In genomic region chr4:183350317-183351071, GRCh38 we compare ENCODE assay signal across 26 cellular contexts. TPM values are rescaled to one million over a fixed set of nuclear protein-coding genes. Genes with fewer than 3 reads are reported as not detected.
DNase-seq lines count a peak whose midpoint lies in the region; ATAC-seq and TF ChIP-seq lines count a peak whose summit lies in the region.
"Had no signal": no experiment of that assay in that cellular context is flagged by ENCODE, and none has a peak within 500 bp of the region (broad histone marks: within the 10 kb centered on the region; RNA-seq: fewer than 3 reads in every experiment).

No MANE protein-coding gene starts in this region.

- no peaks in the 10 kb centered on the region for H3K36me3 Mint-ChIP-seq in dendritic cell treated with granulocyte-macrophage colony-stimulating factor and Interleukin-4, amounts not matched to agents 40 ng/mL and 50 ng/mL, for 4 days (ENCODE audit: low read depth)
- H3K36me3 Mint-ChIP-seq in nephron progenitor cell (ENCODE audit: low read depth): no peaks in the 10 kb centered on the region
- no peaks in the 10 kb centered on the region for H3K36me3 Mint-ChIP-seq in WTC11
- no peaks in the 10 kb centered on the region for H3K36me3 Mint-ChIP-seq in stimulated activated memory B cell treated with anti-CD40 and anti-IgM and Interleukin-4, amounts not matched to agents 10 μg/mL and 1 μg/mL and 100 μg/mL, for 72 hours
- H3K36me3 Mint-ChIP-seq: T-cell had no signal

- peaks cover 8% of the 10 kb centered on the region for H3K27me3 Mint-ChIP-seq in dendritic cell treated with granulocyte-macrophage colony-stimulating factor and Interleukin-4, amounts not matched to agents 40 ng/mL and 50 ng/mL, for 4 days
- H3K27me3 Mint-ChIP-seq in nephron progenitor cell (ENCODE audit: low read depth, poor library complexity) (peaks cover 19% of the 10 kb centered on the region), WTC11 (ENCODE audit: low read depth) (no peaks in the 10 kb centered on the region)
- H3K27me3 Mint-ChIP-seq in stimulated activated memory B cell treated with anti-CD40 and anti-IgM and Interleukin-4, amounts not matched to agents 10 μg/mL and 1 μg/mL and 100 μg/mL, for 72 hours: peaks cover 26% of the 10 kb centered on the region

- no peak for ATAC-seq in WTC11
- no peak for ATAC-seq in stimulated activated memory B cell treated with anti-CD40 and anti-IgM and Interleukin-4, amounts not matched to agents 10 μg/mL and 1 μg/mL and 100 μg/mL, for 72 hours
- ATAC-seq: T-cell had no signal

- peaks cover 8% of the 10 kb centered on the region for H3K9me3 Mint-ChIP-seq in dendritic cell treated with granulocyte-macrophage colony-stimulating factor and Interleukin-4, amounts not matched to agents 40 ng/mL and 50 ng/mL, for 4 days
- H3K9me3 Mint-ChIP-seq in nephron progenitor cell (no peaks in the 10 kb centered on the region), WTC11 (no peaks in the 10 kb centered on the region)
- peaks cover 4% of the 10 kb centered on the region for H3K9me3 Mint-ChIP-seq in stimulated activated memory B cell treated with anti-CD40 and anti-IgM and Interleukin-4, amounts not matched to agents 10 μg/mL and 1 μg/mL and 100 μg/mL, for 72 hours
- H3K9me3 Mint-ChIP-seq: endodermal cell, T-cell had no signal

- CTCF ChIA-PET in WTC11 (lab: Charles Lee): interaction anchor here (1.1 kb wide), 1 partner anchor 57 kb away, joined by 3 read pairs; no protein-coding TSS in a partner anchor

- intact Hi-C loops in dendritic cell treated with granulocyte-macrophage colony-stimulating factor and Interleukin-4, amounts not matched to agents 40 ng/mL and 50 ng/mL, for 4 days (cut with micrococcal nuclease): no loop called here

- DNase-seq in AG09319 (ENCODE audit: extremely low read depth, low read depth) (peak; percentile 63), EL (peak; percentile 39), nephron progenitor cell (no peak), WTC11 (ENCODE audit: low spot score) (no peak), GM13976 (ENCODE audit: low spot score) (no peak), SIG-M5 (lab: John Stamatoyannopoulos, UW) (no peak)
- DNase-seq: activated CD4-positive, alpha-beta T cell treated with anti-CD3 and anti-CD28 coated beads for 1 hour; activated CD8-positive, alpha-beta memory T cell treated with anti-CD3 and anti-CD28 coated beads for 24 hours; activated naive CD4-positive, alpha-beta T cell; activated T-cell treated with anti-CD3 and anti-CD28 coated beads, Interleukin-2, amount 50 U/mL, for 1 hour; amniotic stem cell; endodermal cell; NCI-H1436; SJCRH30; T-cell; transverse colon had no signal

- peak overlapping the region; percentile 70 for H3K27ac Mint-ChIP-seq in dendritic cell treated with granulocyte-macrophage colony-stimulating factor and Interleukin-4, amounts not matched to agents 40 ng/mL and 50 ng/mL, for 4 days
- H3K27ac Mint-ChIP-seq in nephron progenitor cell: peak overlapping the region; percentile 53
- H3K27ac Mint-ChIP-seq in WTC11: no peak overlapping the region
- H3K27ac Mint-ChIP-seq in stimulated activated memory B cell treated with anti-CD40 and anti-IgM and Interleukin-4, amounts not matched to agents 10 μg/mL and 1 μg/mL and 100 μg/mL, for 72 hours: no peak overlapping the region
- H3K27ac Mint-ChIP-seq: endodermal cell, T-cell had no signal

- TF ChIP-seq CTCF in AG09319 (IDR thresholded peaks at IDR 0.05; ENCODE audit: low read depth, low read length) (no peak), nephron progenitor cell (IDR thresholded peaks at IDR 0.05) (no peak), WTC11 (IDR thresholded peaks at IDR 0.05) (no peak), GM13976 (IDR thresholded peaks at IDR 0.05; ENCODE audit: borderline replicate concordance, control extremely low read depth, extremely low read depth, insufficient read depth, missing control alignments) (no peak)

- peaks cover 31% of the 10 kb centered on the region for H3K4me1 Mint-ChIP-seq in dendritic cell treated with granulocyte-macrophage colony-stimulating factor and Interleukin-4, amounts not matched to agents 40 ng/mL and 50 ng/mL, for 4 days (ENCODE audit: low read depth)
- peaks cover 47% of the 10 kb centered on the region for H3K4me1 Mint-ChIP-seq in nephron progenitor cell
- H3K4me1 Mint-ChIP-seq in WTC11: no peaks in the 10 kb centered on the region
- H3K4me1 Mint-ChIP-seq in stimulated activated memory B cell treated with anti-CD40 and anti-IgM and Interleukin-4, amounts not matched to agents 10 μg/mL and 1 μg/mL and 100 μg/mL, for 72 hours: no peaks in the 10 kb centered on the region

- POLR2A ChIA-PET in WTC11 (lab: Charles Lee): no interaction called here

- H3K4me3 Mint-ChIP-seq in dendritic cell treated with granulocyte-macrophage colony-stimulating factor and Interleukin-4, amounts not matched to agents 40 ng/mL and 50 ng/mL, for 4 days: no peak overlapping the region
- H3K4me3 Mint-ChIP-seq in nephron progenitor cell (no peak overlapping the region), WTC11 (no peak overlapping the region)
- no peak overlapping the region for H3K4me3 Mint-ChIP-seq in stimulated activated memory B cell treated with anti-CD40 and anti-IgM and Interleukin-4, amounts not matched to agents 10 μg/mL and 1 μg/mL and 100 μg/mL, for 72 hours
- H3K4me3 Mint-ChIP-seq: endodermal cell, T-cell had no signal

- in situ Hi-C loops in GM13976 (cut with MboI; ENCODE audit: low sequenced_read_pairs, unreplicated experiment): no loop called here

TF ChIP-seq in WTC11, 78 proteins besides CTCF, POLR2A, EP300 and RAD21 (continues in another document):
- no peak for TF ChIP-seq MAX (CRISPR knock-in tag; IDR thresholded peaks at IDR 0.05)
- no peak for TF ChIP-seq ZNF425 (CRISPR knock-in tag; conservative IDR thresholded peaks at IDR 0.05)
- TF ChIP-seq CREB1 (CRISPR knock-in tag; IDR thresholded peaks at IDR 0.05): no peak
- TF ChIP-seq CREM (CRISPR knock-in tag; IDR thresholded peaks at IDR 0.05): no peak
- TF ChIP-seq ZNF138 (CRISPR knock-in tag; conservative IDR thresholded peaks at IDR 0.05): no peak
- no peak for TF ChIP-seq ATF2 (CRISPR knock-in tag; IDR thresholded peaks at IDR 0.05; ENCODE audit: borderline replicate concordance, low read depth)
- TF ChIP-seq ZNF423 (CRISPR knock-in tag; IDR thresholded peaks at IDR 0.05): no peak
- TF ChIP-seq E2F5 (CRISPR knock-in tag; IDR thresholded peaks at IDR 0.05): no peak
- no peak for TF ChIP-seq EMX1 (CRISPR knock-in tag; IDR thresholded peaks at IDR 0.05)
- TF ChIP-seq MLX (CRISPR knock-in tag; IDR thresholded peaks at IDR 0.05): no peak

RNA-seq across cellular contexts. Expression of gene CLDN24, which starts 28.3 kb away (rescaled TPM):
- not detected in 3 replicates for total RNA-seq in WTC11 (2021)
- total RNA-seq: bronchial epithelial cell, endodermal cell, esophagus muscularis mucosa, glomerular endothelial cell, lung, NCI-H460, osteocyte, PC-3, right atrium auricular region, SJCRH30, T-cell, transverse colon had no signal

RNA-seq across cellular contexts. Expression of gene CLDN22, which starts 30.4 kb away (rescaled TPM):
- total RNA-seq in WTC11 (2021): not detected in 3 replicates
- total RNA-seq: bronchial epithelial cell, esophagus muscularis mucosa, glomerular endothelial cell, NCI-H460, osteocyte, PC-3, right atrium auricular region, SJCRH30, T-cell, transverse colon had no signal

Comparison
In these comparisons a context has a peak if more than half of its experiments do, and no peak if none do; other contexts are left out.
1. DNase-seq: peak in AG09319 (single experiment) and EL (single experiment); none in nephron progenitor cell (single experiment), WTC11 (single experiment), GM13976 (single experiment) and SIG-M5 (single experiment).
2. H3K27ac Mint-ChIP-seq: peak in dendritic cell treated with granulocyte-macrophage colony-stimulating factor and Interleukin-4, amounts not matched to agents 40 ng/mL and 50 ng/mL, for 4 days (single experiment) and nephron progenitor cell (single experiment); none in WTC11 (single experiment) and stimulated activated memory B cell treated with anti-CD40 and anti-IgM and Interleukin-4, amounts not matched to agents 10 μg/mL and 1 μg/mL and 100 μg/mL, for 72 hours (single experiment).